17 cellular contexts compared by ENCODE assay signal in genomic region chr12:11347810-11348209, GRCh38. TPM values are rescaled to one million over a fixed set of nuclear protein-coding genes. Genes with fewer than 3 reads are reported as not detected.
DNase-seq lines count a peak whose midpoint lies in the region; ATAC-seq, FAIRE-seq and TF ChIP-seq lines count a peak whose summit lies in the region.
"Had no signal": no experiment of that assay in that cellular context is flagged by ENCODE, and none has a peak within 500 bp of the region (broad histone marks: within the 10 kb centered on the region; RNA-seq: fewer than 3 reads in every experiment).

No MANE protein-coding gene starts in this region.

- H3K9ac ChIP-seq in endodermal cell (ENCODE audit: extremely low read depth, low read length, poor library complexity, severe bottlenecking) = no peak overlapping the region

- no peak overlapping the region for H3K4me3 Mint-ChIP-seq in endodermal cell
- H3K4me3 Mint-ChIP-seq in activated naive CD4-positive, alpha-beta T cell treated with anti-CD3 and anti-CD28 coated beads, Interleukin-2, amount 10 ng/mL, durations not matched to agents 7 days and 5 days = no peak overlapping the region
- H3K4me3 Mint-ChIP-seq: activated CD4-positive, alpha-beta T cell treated with anti-CD3 and anti-CD28 coated beads for 36 hours had no signal

- no peaks in the 10 kb centered on the region for H3K4me1 Mint-ChIP-seq in endodermal cell
- no peaks in the 10 kb centered on the region for H3K4me1 Mint-ChIP-seq in activated naive CD4-positive, alpha-beta T cell treated with anti-CD3 and anti-CD28 coated beads, Interleukin-2, amount 10 ng/mL, durations not matched to agents 7 days and 5 days
- H3K4me1 Mint-ChIP-seq: activated CD4-positive, alpha-beta T cell treated with anti-CD3 and anti-CD28 coated beads for 36 hours had no signal

- H3K4me3 ChIP-seq in LNCaP clone FGC (ENCODE audit: low read depth, low read length) (no peak overlapping the region), endodermal cell (ENCODE audit: low read length) (no peak overlapping the region)
- H3K4me3 ChIP-seq: HAP-1, psoas muscle had no signal

- CTCF ChIA-PET in activated naive CD4-positive, alpha-beta T cell treated with anti-CD3 and anti-CD28 coated beads, Interleukin-2, amount 10 ng/mL, durations not matched to agents 7 days and 5 days (lab: Charles Lee) = no interaction called here

- H3K36me3 ChIP-seq in endodermal cell (ENCODE audit: control insufficient read depth, insufficient read depth, low read length) = no peaks in the 10 kb centered on the region
- H3K36me3 ChIP-seq: HAP-1 had no signal

- FAIRE-seq in A204.1 (lab: Jason Lieb, UNC) (peak; percentile 54), D721Med (lab: Jason Lieb, UNC) (no peak)
- FAIRE-seq: endometrium had no signal

- H3K9me3 Mint-ChIP-seq in endodermal cell = no peaks in the 10 kb centered on the region
- no peaks in the 10 kb centered on the region for H3K9me3 Mint-ChIP-seq in activated naive CD4-positive, alpha-beta T cell treated with anti-CD3 and anti-CD28 coated beads, Interleukin-2, amount 10 ng/mL, durations not matched to agents 7 days and 5 days
- H3K9me3 Mint-ChIP-seq: activated T-helper 2 cell treated with anti-CD3 and anti-CD28 coated beads, Interferon-gamma antibody, Interleukin-2, Interleukin-4, amounts not matched to agents 10 μg/mL and 5 μg/mL and 100 μg/mL, durations not matched to agents 14 hours and 24 hours and 36 hours had no signal

- H3K27ac ChIP-seq in endodermal cell (ENCODE audit: low read depth, low read length) = no peak overlapping the region
- H3K27ac ChIP-seq: psoas muscle had no signal

- no peak for ATAC-seq in GM18861 (IDR thresholded peaks at IDR 0.05; ENCODE audit: unreplicated experiment)
- ATAC-seq: activated CD4-positive, alpha-beta T cell treated with anti-CD3 and anti-CD28 coated beads for 36 hours; psoas muscle had no signal

- H3K27me3 ChIP-seq in endodermal cell (ENCODE audit: control insufficient read depth, insufficient read depth, low read length, poor library complexity, severe bottlenecking) = no peaks in the 10 kb centered on the region

- H3K9me3 ChIP-seq in endodermal cell (ENCODE audit: control insufficient read depth, low read length) = no peaks in the 10 kb centered on the region
- H3K9me3 ChIP-seq: HAP-1, psoas muscle had no signal

- TF ChIP-seq CTCF in GM12873 (IDR thresholded peaks at IDR 0.05; ENCODE audit: insufficient read depth, low read depth, low read length, missing control alignments) = peak; percentile 36
- TF ChIP-seq CTCF in LNCaP clone FGC (IDR thresholded peaks at IDR 0.05; ENCODE audit: control insufficient read depth, extremely low read depth, insufficient read depth) = peak; percentile 11; the same call in 1 of the 2 replicates
- peak; percentile 82 for TF ChIP-seq CTCF in endodermal cell (conservative IDR thresholded peaks at IDR 0.05)
- no peak for TF ChIP-seq CTCF in D721Med (IDR thresholded peaks at IDR 0.05; ENCODE audit: insufficient read depth, missing control alignments)

- WGBS in endodermal cell (ENCODE audit: insufficient coverage in 1 of 2, insufficient read length in 1 of 2), 2 experiments = 83 to 91% methylated on average over 3 to 5 of the region's 6 CpGs

- no peaks in the 10 kb centered on the region for H3K36me3 Mint-ChIP-seq in endodermal cell (ENCODE audit: low read depth)
- H3K36me3 Mint-ChIP-seq in activated naive CD4-positive, alpha-beta T cell treated with anti-CD3 and anti-CD28 coated beads, Interleukin-2, amount 10 ng/mL, durations not matched to agents 7 days and 5 days = no peaks in the 10 kb centered on the region

- DNase-seq in LNCaP clone FGC (ENCODE audit: low read depth) (no peak), endodermal cell (no peak), H4 (ENCODE audit: low spot score) (no peak), D721Med (ENCODE audit: insufficient read length, low spot score) (no peak)
- DNase-seq in activated naive CD4-positive, alpha-beta T cell treated with anti-CD3 and anti-CD28 coated beads, Interleukin-2, amount 10 ng/mL, durations not matched to agents 7 days and 5 days = no peak
- DNase-seq: activated CD4-positive, alpha-beta T cell treated with anti-CD3 and anti-CD28 coated beads for 36 hours; C1 segment of cervical spinal cord; NCI-H524 treated with DMSO at 0.1 percent for 48 hours; psoas muscle; stimulated activated CD4-positive, alpha-beta T cell treated with anti-CD3 and anti-CD28 coated beads, Interleukin-2, amount 100 ng/mL, for 48 hours; stimulated activated naive CD4-positive, alpha-beta T cell had no signal

- no peak overlapping the region for H3K27ac Mint-ChIP-seq in endodermal cell
- H3K27ac Mint-ChIP-seq in activated naive CD4-positive, alpha-beta T cell treated with anti-CD3 and anti-CD28 coated beads, Interleukin-2, amount 10 ng/mL, durations not matched to agents 7 days and 5 days = no peak overlapping the region
- H3K27ac Mint-ChIP-seq: activated CD4-positive, alpha-beta T cell treated with anti-CD3 and anti-CD28 coated beads for 36 hours; activated T-helper 2 cell treated with anti-CD3 and anti-CD28 coated beads, Interferon-gamma antibody, Interleukin-2, Interleukin-4, amounts not matched to agents 10 μg/mL and 5 μg/mL and 100 μg/mL, durations not matched to agents 14 hours and 24 hours and 36 hours had no signal

- no peaks in the 10 kb centered on the region for H3K27me3 Mint-ChIP-seq in endodermal cell (ENCODE audit: insufficient read depth)
- H3K27me3 Mint-ChIP-seq in activated naive CD4-positive, alpha-beta T cell treated with anti-CD3 and anti-CD28 coated beads, Interleukin-2, amount 10 ng/mL, durations not matched to agents 7 days and 5 days = no peaks in the 10 kb centered on the region
- H3K27me3 Mint-ChIP-seq: activated CD4-positive, alpha-beta T cell treated with anti-CD3 and anti-CD28 coated beads for 36 hours had no signal

- no peaks in the 10 kb centered on the region for H3K4me1 ChIP-seq in endodermal cell (ENCODE audit: control insufficient read depth, insufficient read depth, low read length)
- H3K4me1 ChIP-seq: HAP-1, psoas muscle had no signal

RNA-seq across cellular contexts. Expression of gene PRB4, which starts 37.6 kb away (rescaled TPM):
- total RNA-seq in endodermal cell = not detected
- polyA plus RNA-seq in endodermal cell (2013, experiment 1 of 2) = not detected
- polyA plus RNA-seq in endodermal cell (2013, experiment 2 of 2) = not detected
- total RNA-seq in H4 (2014; rRNA removed; shearing (Covaris generic)) = not detected in 2 replicates
- total RNA-seq: activated CD4-positive, alpha-beta T cell treated with anti-CD3 and anti-CD28 coated beads for 36 hours; activated T-helper 2 cell treated with anti-CD3 and anti-CD28 coated beads, Interferon-gamma antibody, Interleukin-2, Interleukin-4, amounts not matched to agents 10 μg/mL and 5 μg/mL and 100 μg/mL, durations not matched to agents 14 hours and 24 hours and 36 hours; psoas muscle had no signal
- polyA plus RNA-seq: psoas muscle had no signal

RNA-seq across cellular contexts. Expression of gene PRB2, which starts 47.6 kb away (rescaled TPM):
- total RNA-seq in endodermal cell = not detected
- polyA plus RNA-seq in endodermal cell (2013, experiment 1 of 2) = not detected
- polyA plus RNA-seq in endodermal cell (2013, experiment 2 of 2) = not detected
- total RNA-seq in H4 (2014; rRNA removed; shearing (Covaris generic)) = not detected in 2 replicates
- total RNA-seq: activated CD4-positive, alpha-beta T cell treated with anti-CD3 and anti-CD28 coated beads for 36 hours; activated T-helper 2 cell treated with anti-CD3 and anti-CD28 coated beads, Interferon-gamma antibody, Interleukin-2, Interleukin-4, amounts not matched to agents 10 μg/mL and 5 μg/mL and 100 μg/mL, durations not matched to agents 14 hours and 24 hours and 36 hours; psoas muscle had no signal
- polyA plus RNA-seq: psoas muscle had no signal
